ENCODE assay signal across 1 cellular context in the genomic region with DNA sequence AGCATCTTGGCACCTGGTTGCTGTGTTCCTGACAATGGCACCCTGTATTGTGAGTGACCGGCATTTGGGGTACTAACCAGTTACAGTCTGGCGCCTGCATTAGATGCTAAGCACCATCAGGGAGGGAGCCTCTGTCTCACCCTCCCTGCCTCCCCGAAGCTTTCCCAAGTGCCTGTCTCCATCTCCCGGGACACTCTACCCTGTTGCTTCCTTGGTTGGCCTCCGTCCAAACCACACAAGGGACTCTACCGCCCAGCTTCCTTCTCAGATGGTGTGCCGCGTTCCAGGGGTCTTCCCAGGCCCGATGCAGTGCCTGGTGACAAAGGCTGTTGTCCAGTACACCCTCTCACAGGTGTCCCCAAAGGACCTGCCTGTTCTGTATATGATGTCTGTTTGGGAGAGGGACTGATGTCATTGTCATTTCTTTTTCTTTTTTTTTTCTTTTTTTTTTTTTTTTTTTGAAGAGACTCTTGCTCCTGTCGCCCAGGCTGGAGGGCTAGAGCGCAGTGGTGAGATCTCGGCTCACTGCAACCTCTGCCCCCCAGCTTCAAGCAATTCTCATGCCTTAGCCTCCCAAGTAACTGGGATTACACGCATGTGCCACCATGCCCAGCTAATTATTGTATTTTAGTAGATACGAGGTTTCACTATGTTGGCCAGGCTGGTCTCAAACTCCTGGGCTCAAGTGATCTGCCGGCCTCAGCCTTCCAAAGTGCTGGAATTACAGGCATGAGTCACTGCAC.
TF ChIP-seq lines count a peak whose summit lies in the region.

No MANE protein-coding gene starts in this region.

TF ChIP-seq in HEK293, 187 proteins besides CTCF, POLR2A, EP300 and RAD21 (continued from another document):
- TF ChIP-seq, protein P1, sequence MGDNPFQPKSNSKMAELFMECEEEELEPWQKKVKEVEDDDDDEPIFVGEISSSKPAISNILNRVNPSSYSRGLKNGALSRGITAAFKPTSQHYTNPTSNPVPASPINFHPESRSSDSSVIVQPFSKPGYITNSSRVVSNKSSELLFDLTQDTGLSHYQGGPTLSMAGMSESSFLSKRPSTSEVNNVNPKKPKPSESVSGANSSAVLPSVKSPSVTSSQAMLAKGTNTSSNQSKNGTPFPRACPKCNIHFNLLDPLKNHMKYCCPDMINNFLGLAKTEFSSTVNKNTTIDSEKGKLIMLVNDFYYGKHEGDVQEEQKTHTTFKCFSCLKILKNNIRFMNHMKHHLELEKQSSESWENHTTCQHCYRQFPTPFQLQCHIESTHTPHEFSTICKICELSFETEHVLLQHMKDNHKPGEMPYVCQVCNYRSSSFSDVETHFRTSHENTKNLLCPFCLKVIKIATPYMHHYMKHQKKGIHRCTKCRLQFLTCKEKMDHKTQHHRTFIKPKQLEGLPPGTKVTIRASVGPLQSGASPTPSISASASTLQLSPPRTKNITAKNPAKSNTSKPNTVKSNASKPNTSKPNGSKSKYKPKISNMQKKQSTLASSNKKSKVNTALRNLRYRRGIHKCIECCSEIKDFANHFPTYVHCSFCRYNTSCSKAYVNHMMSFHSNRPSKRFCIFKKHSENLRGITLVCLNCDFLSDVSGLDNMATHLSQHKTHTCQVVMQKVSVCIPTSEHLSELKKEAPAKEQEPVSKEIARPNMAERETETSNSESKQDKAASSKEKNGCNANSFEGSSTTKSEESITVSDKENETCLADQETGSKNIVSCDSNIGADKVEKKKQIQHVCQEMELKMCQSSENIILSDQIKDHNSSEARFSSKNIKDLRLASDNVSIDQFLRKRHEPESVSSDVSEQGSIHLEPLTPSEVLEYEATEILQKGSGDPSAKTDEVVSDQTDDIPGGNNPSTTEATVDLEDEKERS (tag by site-specific recombination; IDR thresholded peaks at IDR 0.05): no peak
- no peak for TF ChIP-seq ZNF24 (tag by site-specific recombination; IDR thresholded peaks at IDR 0.05)
- TF ChIP-seq IKZF3 (tag by site-specific recombination; IDR thresholded peaks at IDR 0.05): 0 out of 2 replicates have a peak, but pooled peaks have one; percentile 35
- TF ChIP-seq ZNF623 (tag by site-specific recombination; IDR thresholded peaks at IDR 0.05): no peak
- TF ChIP-seq, protein P2, sequence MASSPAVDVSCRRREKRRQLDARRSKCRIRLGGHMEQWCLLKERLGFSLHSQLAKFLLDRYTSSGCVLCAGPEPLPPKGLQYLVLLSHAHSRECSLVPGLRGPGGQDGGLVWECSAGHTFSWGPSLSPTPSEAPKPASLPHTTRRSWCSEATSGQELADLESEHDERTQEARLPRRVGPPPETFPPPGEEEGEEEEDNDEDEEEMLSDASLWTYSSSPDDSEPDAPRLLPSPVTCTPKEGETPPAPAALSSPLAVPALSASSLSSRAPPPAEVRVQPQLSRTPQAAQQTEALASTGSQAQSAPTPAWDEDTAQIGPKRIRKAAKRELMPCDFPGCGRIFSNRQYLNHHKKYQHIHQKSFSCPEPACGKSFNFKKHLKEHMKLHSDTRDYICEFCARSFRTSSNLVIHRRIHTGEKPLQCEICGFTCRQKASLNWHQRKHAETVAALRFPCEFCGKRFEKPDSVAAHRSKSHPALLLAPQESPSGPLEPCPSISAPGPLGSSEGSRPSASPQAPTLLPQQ (tag by site-specific recombination; IDR thresholded peaks at IDR 0.05): 0 out of 2 replicates have a peak, but pooled peaks have one; percentile 18
- TF ChIP-seq ZXDB (tag by site-specific recombination; IDR thresholded peaks at IDR 0.05): 0 out of 2 replicates have a peak, but pooled peaks have one; percentile 41
- peak; percentile 50; the same call in 1 of the 2 replicates for TF ChIP-seq ZBTB17 (tag by site-specific recombination; IDR thresholded peaks at IDR 0.05)
- TF ChIP-seq, protein P3, sequence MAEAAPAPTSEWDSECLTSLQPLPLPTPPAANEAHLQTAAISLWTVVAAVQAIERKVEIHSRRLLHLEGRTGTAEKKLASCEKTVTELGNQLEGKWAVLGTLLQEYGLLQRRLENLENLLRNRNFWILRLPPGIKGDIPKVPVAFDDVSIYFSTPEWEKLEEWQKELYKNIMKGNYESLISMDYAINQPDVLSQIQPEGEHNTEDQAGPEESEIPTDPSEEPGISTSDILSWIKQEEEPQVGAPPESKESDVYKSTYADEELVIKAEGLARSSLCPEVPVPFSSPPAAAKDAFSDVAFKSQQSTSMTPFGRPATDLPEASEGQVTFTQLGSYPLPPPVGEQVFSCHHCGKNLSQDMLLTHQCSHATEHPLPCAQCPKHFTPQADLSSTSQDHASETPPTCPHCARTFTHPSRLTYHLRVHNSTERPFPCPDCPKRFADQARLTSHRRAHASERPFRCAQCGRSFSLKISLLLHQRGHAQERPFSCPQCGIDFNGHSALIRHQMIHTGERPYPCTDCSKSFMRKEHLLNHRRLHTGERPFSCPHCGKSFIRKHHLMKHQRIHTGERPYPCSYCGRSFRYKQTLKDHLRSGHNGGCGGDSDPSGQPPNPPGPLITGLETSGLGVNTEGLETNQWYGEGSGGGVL (tag by site-specific recombination; IDR thresholded peaks at IDR 0.05): peak; percentile 35; the same call in 1 of the 2 replicates
- TF ChIP-seq ZNF501 (tag by site-specific recombination; IDR thresholded peaks at IDR 0.05): no peak
- peak; percentile 90 for TF ChIP-seq SCRT1 (tag by site-specific recombination; IDR thresholded peaks at IDR 0.05; ENCODE audit: borderline replicate concordance)
- TF ChIP-seq ZBTB48 (tag by site-specific recombination; IDR thresholded peaks at IDR 0.05): peak; percentile 19; the same call in 1 of the 2 replicates
- TF ChIP-seq, protein P4, sequence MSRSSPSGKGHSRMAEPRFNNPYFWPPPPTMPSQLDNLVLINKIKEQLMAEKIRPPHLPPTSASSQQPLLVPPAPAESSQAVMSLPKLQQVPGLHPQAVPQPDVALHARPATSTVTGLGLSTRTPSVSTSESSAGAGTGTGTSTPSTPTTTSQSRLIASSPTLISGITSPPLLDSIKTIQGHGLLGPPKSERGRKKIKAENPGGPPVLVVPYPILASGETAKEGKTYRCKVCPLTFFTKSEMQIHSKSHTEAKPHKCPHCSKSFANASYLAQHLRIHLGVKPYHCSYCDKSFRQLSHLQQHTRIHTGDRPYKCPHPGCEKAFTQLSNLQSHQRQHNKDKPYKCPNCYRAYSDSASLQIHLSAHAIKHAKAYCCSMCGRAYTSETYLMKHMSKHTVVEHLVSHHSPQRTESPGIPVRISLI (tag by site-specific recombination; IDR thresholded peaks at IDR 0.05): peak; percentile 93
- TF ChIP-seq BCL11B (tag by site-specific recombination; IDR thresholded peaks at IDR 0.05; ENCODE audit: low read depth): no peak
- TF ChIP-seq ZIC2 (tag by site-specific recombination; IDR thresholded peaks at IDR 0.05): peak; percentile 66
- TF ChIP-seq GLIS2 (tag by site-specific recombination; IDR thresholded peaks at IDR 0.05): peak; percentile 32; the same call in 1 of the 2 replicates
- TF ChIP-seq ZNF335 (tag by site-specific recombination; conservative IDR thresholded peaks at IDR 0.05): peak; percentile 80
- TF ChIP-seq, protein P5, sequence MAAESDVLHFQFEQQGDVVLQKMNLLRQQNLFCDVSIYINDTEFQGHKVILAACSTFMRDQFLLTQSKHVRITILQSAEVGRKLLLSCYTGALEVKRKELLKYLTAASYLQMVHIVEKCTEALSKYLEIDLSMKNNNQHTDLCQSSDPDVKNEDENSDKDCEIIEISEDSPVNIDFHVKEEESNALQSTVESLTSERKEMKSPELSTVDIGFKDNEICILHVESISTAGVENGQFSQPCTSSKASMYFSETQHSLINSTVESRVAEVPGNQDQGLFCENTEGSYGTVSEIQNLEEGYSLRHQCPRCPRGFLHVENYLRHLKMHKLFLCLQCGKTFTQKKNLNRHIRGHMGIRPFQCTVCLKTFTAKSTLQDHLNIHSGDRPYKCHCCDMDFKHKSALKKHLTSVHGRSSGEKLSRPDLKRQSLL (tag by site-specific recombination; IDR thresholded peaks at IDR 0.05): peak; percentile 86; the same call in 1 of the 2 replicates
- TF ChIP-seq SCRT2 (tag by site-specific recombination; IDR thresholded peaks at IDR 0.05): peak; percentile 99
- TF ChIP-seq, protein P6, sequence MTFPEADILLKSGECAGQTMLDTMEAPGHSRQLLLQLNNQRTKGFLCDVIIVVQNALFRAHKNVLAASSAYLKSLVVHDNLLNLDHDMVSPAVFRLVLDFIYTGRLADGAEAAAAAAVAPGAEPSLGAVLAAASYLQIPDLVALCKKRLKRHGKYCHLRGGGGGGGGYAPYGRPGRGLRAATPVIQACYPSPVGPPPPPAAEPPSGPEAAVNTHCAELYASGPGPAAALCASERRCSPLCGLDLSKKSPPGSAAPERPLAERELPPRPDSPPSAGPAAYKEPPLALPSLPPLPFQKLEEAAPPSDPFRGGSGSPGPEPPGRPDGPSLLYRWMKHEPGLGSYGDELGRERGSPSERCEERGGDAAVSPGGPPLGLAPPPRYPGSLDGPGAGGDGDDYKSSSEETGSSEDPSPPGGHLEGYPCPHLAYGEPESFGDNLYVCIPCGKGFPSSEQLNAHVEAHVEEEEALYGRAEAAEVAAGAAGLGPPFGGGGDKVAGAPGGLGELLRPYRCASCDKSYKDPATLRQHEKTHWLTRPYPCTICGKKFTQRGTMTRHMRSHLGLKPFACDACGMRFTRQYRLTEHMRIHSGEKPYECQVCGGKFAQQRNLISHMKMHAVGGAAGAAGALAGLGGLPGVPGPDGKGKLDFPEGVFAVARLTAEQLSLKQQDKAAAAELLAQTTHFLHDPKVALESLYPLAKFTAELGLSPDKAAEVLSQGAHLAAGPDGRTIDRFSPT (tag by site-specific recombination; IDR thresholded peaks at IDR 0.05): 0 out of 2 replicates have a peak, but pooled peaks have one; percentile 2
- TF ChIP-seq ZEB2 (tag by site-specific recombination; IDR thresholded peaks at IDR 0.05): 0 out of 2 replicates have a peak, but pooled peaks have one; percentile 17
- peak; percentile 89 for TF ChIP-seq WT1 (tag by site-specific recombination; IDR thresholded peaks at IDR 0.05)
- no peak for TF ChIP-seq HOXA7 (CRISPR knock-in tag; IDR thresholded peaks at IDR 0.05; ENCODE audit: borderline replicate concordance)
- 0 out of 2 replicates have a peak, but pooled peaks have one; percentile 49 for TF ChIP-seq ZNF600 (tag by site-specific recombination; IDR thresholded peaks at IDR 0.05)
- TF ChIP-seq, protein P7, sequence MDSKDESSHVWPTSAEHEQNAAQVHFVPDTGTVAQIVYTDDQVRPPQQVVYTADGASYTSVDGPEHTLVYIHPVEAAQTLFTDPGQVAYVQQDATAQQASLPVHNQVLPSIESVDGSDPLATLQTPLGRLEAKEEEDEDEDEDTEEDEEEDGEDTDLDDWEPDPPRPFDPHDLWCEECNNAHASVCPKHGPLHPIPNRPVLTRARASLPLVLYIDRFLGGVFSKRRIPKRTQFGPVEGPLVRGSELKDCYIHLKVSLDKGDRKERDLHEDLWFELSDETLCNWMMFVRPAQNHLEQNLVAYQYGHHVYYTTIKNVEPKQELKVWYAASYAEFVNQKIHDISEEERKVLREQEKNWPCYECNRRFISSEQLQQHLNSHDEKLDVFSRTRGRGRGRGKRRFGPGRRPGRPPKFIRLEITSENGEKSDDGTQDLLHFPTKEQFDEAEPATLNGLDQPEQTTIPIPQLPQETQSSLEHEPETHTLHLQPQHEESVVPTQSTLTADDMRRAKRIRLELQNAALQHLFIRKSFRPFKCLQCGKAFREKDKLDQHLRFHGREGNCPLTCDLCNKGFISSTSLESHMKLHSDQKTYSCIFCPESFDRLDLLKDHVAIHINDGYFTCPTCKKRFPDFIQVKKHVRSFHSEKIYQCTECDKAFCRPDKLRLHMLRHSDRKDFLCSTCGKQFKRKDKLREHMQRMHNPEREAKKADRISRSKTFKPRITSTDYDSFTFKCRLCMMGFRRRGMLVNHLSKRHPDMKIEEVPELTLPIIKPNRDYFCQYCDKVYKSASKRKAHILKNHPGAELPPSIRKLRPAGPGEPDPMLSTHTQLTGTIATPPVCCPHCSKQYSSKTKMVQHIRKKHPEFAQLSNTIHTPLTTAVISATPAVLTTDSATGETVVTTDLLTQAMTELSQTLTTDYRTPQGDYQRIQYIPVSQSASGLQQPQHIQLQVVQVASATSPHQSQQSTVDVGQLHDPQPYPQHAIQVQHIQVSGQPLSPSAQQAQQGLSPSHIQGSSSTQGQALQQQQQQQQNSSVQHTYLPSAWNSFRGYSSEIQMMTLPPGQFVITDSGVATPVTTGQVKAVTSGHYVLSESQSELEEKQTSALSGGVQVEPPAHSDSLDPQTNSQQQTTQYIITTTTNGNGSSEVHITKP (tag by site-specific recombination; IDR thresholded peaks at IDR 0.05): peak; percentile 45; the same call in 1 of the 2 replicates
- TF ChIP-seq ZNF530 (tag by site-specific recombination; IDR thresholded peaks at IDR 0.05; ENCODE audit: low read depth): no peak
- peak; percentile 48; the same call in 1 of the 2 replicates for TF ChIP-seq ZNF76 (tag by site-specific recombination; IDR thresholded peaks at IDR 0.05; ENCODE audit: borderline replicate concordance, low read depth)
- TF ChIP-seq, protein P8, sequence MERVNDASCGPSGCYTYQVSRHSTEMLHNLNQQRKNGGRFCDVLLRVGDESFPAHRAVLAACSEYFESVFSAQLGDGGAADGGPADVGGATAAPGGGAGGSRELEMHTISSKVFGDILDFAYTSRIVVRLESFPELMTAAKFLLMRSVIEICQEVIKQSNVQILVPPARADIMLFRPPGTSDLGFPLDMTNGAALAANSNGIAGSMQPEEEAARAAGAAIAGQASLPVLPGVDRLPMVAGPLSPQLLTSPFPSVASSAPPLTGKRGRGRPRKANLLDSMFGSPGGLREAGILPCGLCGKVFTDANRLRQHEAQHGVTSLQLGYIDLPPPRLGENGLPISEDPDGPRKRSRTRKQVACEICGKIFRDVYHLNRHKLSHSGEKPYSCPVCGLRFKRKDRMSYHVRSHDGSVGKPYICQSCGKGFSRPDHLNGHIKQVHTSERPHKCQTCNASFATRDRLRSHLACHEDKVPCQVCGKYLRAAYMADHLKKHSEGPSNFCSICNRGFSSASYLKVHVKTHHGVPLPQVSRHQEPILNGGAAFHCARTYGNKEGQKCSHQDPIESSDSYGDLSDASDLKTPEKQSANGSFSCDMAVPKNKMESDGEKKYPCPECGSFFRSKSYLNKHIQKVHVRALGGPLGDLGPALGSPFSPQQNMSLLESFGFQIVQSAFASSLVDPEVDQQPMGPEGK (tag by site-specific recombination; IDR thresholded peaks at IDR 0.05): peak; percentile 24; the same call in 1 of the 2 replicates
- TF ChIP-seq SP7 (tag by site-specific recombination; IDR thresholded peaks at IDR 0.05): 0 out of 2 replicates have a peak, but pooled peaks have one; percentile 9
- TF ChIP-seq, protein P9, sequence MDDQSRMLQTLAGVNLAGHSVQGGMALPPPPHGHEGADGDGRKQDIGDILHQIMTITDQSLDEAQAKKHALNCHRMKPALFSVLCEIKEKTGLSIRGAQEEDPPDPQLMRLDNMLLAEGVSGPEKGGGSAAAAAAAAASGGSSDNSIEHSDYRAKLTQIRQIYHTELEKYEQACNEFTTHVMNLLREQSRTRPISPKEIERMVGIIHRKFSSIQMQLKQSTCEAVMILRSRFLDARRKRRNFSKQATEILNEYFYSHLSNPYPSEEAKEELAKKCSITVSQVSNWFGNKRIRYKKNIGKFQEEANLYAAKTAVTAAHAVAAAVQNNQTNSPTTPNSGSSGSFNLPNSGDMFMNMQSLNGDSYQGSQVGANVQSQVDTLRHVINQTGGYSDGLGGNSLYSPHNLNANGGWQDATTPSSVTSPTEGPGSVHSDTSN (CRISPR knock-in tag; IDR thresholded peaks at IDR 0.05): no peak
